Comparison of ENCODE assay signal across 19 cellular contexts in genomic region chr7:68800316-68800715, GRCh38.
"Had no signal": no experiment of that assay in that cellular context is flagged by ENCODE, and none has a peak within 500 bp of the region (broad histone marks: within the 10 kb centered on the region; RNA-seq: fewer than 3 reads in every experiment).

No MANE protein-coding gene starts in this region.

- H3K4me3 Mint-ChIP-seq: activated CD4-positive, alpha-beta T cell treated with anti-CD3 and anti-CD28 coated beads, Interleukin-2, amount 10 ng/mL, durations not matched to agents 7 days and 5 days; activated naive CD8-positive, alpha-beta T cell treated with anti-CD3 and anti-CD28 coated beads for 36 hours; activated T-helper 1 cell treated with anti-CD3 and anti-CD28 coated beads, Interleukin-12 subunit alpha, Interleukin-12 subunit beta, Interleukin-2, Interleukin-4 antibody, amounts not matched to agents 30 ng/mL and 10 ng/mL and 1 ng/mL, durations not matched to agents 14 hours and 24 hours and 36 hours; neural progenitor cell; stimulated activated naive CD8-positive, alpha-beta T cell treated with anti-CD3 and anti-CD28 coated beads, Interleukin-15, Interleukin-2, amounts not matched to agents 100 ng/mL and 50 ng/mL, for 24 hours; T-cell had no signal

- H3K4me3 ChIP-seq: breast epithelium, lower lobe of right lung, neural progenitor cell, suprapubic skin had no signal

- H3K9me3 ChIP-seq: breast epithelium, lower lobe of right lung, SK-N-SH, suprapubic skin had no signal

- H3K9me3 Mint-ChIP-seq: activated naive CD8-positive, alpha-beta T cell treated with anti-CD3 and anti-CD28 coated beads for 36 hours had no signal

- DNase-seq: activated CD4-positive, alpha-beta T cell treated with anti-CD3 and anti-CD28 coated beads, Interleukin-2, amount 10 ng/mL, durations not matched to agents 7 days and 5 days; activated CD8-positive, alpha-beta memory T cell treated with anti-CD3 and anti-CD28 coated beads for 24 hours; activated naive CD8-positive, alpha-beta T cell treated with anti-CD3 and anti-CD28 coated beads for 36 hours; amygdala; dermis blood vessel endothelial cell; hippocampal formation; lower lobe of right lung; midbrain; retina; SK-N-SH; stimulated activated CD4-positive, alpha-beta T cell treated with anti-CD3 and anti-CD28 coated beads, Interleukin-4, amount 100 ng/mL, for 4 hours; T-cell; T-helper 9 cell had no signal

- H3K4me2 ChIP-seq: neural progenitor cell, SK-N-SH had no signal

- H3K27me3 Mint-ChIP-seq: activated CD4-positive, alpha-beta T cell treated with anti-CD3 and anti-CD28 coated beads, Interleukin-2, amount 10 ng/mL, durations not matched to agents 7 days and 5 days; activated naive CD8-positive, alpha-beta T cell treated with anti-CD3 and anti-CD28 coated beads for 36 hours; stimulated activated naive CD8-positive, alpha-beta T cell treated with anti-CD3 and anti-CD28 coated beads, Interleukin-15, Interleukin-2, amounts not matched to agents 100 ng/mL and 50 ng/mL, for 24 hours; T-cell had no signal

- H3K27ac Mint-ChIP-seq: activated CD4-positive, alpha-beta T cell treated with anti-CD3 and anti-CD28 coated beads, Interleukin-2, amount 10 ng/mL, durations not matched to agents 7 days and 5 days; activated naive CD8-positive, alpha-beta T cell treated with anti-CD3 and anti-CD28 coated beads for 36 hours; activated T-helper 1 cell treated with anti-CD3 and anti-CD28 coated beads, Interleukin-12 subunit alpha, Interleukin-12 subunit beta, Interleukin-2, Interleukin-4 antibody, amounts not matched to agents 30 ng/mL and 10 ng/mL and 1 ng/mL, durations not matched to agents 14 hours and 24 hours and 36 hours; neural progenitor cell; stimulated activated naive CD8-positive, alpha-beta T cell treated with anti-CD3 and anti-CD28 coated beads, Interleukin-15, Interleukin-2, amounts not matched to agents 100 ng/mL and 50 ng/mL, for 24 hours; T-cell had no signal

- H3K27me3 ChIP-seq: breast epithelium, neural progenitor cell, suprapubic skin had no signal

- H2AFZ ChIP-seq: neural progenitor cell, parathyroid adenoma had no signal

- H3K9ac ChIP-seq: neural progenitor cell, parathyroid adenoma had no signal

- H3K36me3 ChIP-seq: breast epithelium, lower lobe of right lung, neural progenitor cell, suprapubic skin had no signal

- H3K4me1 Mint-ChIP-seq: activated CD4-positive, alpha-beta T cell treated with anti-CD3 and anti-CD28 coated beads, Interleukin-2, amount 10 ng/mL, durations not matched to agents 7 days and 5 days; activated naive CD8-positive, alpha-beta T cell treated with anti-CD3 and anti-CD28 coated beads for 36 hours; neural progenitor cell; T-cell had no signal

- H3K27ac ChIP-seq: breast epithelium, lower lobe of right lung, neural progenitor cell, parathyroid adenoma, suprapubic skin had no signal

- H3K4me1 ChIP-seq: breast epithelium, lower lobe of right lung, neural progenitor cell, parathyroid adenoma, suprapubic skin had no signal

- H3K36me3 Mint-ChIP-seq: activated naive CD8-positive, alpha-beta T cell treated with anti-CD3 and anti-CD28 coated beads for 36 hours; neural progenitor cell; T-cell had no signal
